ENCODE assay signal across 1 cellular context in the genomic region with DNA sequence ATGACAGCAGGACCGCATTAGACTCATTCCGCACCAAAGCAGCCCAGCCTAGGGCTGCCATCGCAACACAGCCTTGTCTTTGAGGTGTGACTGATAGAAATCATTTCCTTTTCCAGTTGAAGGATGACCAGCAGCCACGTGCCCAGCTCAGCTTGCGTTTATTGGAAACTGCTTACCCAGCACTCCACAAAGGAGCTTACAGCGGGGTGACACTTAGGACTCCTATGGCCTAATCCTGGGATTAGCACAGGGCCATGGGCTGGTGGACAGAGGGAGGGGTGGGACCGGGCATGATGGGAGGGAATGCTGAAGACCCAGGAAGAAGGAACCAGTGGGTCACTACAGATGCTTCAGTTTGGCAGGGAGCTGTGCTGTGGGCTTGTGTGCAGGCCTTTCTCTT.
TF ChIP-seq lines count a peak whose summit lies in the region.

No MANE protein-coding gene starts in this region.

TF ChIP-seq in H1, 55 proteins besides CTCF, POLR2A, EP300 and RAD21 (continued from another document):
- no peak for TF ChIP-seq SIN3A (conservative IDR thresholded peaks at IDR 0.05 in 1 of 2, IDR thresholded peaks at IDR 0.05 in 1 of 2; ENCODE audit: low read depth in 1 of 2, low read length in 2 of 2)
- TF ChIP-seq HDAC2 (IDR thresholded peaks at IDR 0.05; ENCODE audit: borderline replicate concordance in 1 of 2, low read depth in 2 of 2, low read length in 2 of 2), result no peak
- TF ChIP-seq SIX5 (IDR thresholded peaks at IDR 0.05; ENCODE audit: low read depth, low read length), result no peak
- no peak for TF ChIP-seq CBX5 (IDR thresholded peaks at IDR 0.05; ENCODE audit: low read depth, low read length)
- no peak for TF ChIP-seq JUN (IDR thresholded peaks at IDR 0.05; ENCODE audit: low read depth, low read length)
- TF ChIP-seq KDM5A (IDR thresholded peaks at IDR 0.05; ENCODE audit: low read length), result no peak
- TF ChIP-seq POLR2AphosphoS5 (IDR thresholded peaks at IDR 0.05; ENCODE audit: low read depth, low read length), result no peak
- no peak for TF ChIP-seq BCL11A (IDR thresholded peaks at IDR 0.05; ENCODE audit: low read depth in 2 of 2, low read length in 2 of 2)
- no peak for TF ChIP-seq CHD7 (IDR thresholded peaks at IDR 0.05; ENCODE audit: insufficient replicate concordance, low read length)
